Comparison of ENCODE assay signal across 13 cellular contexts in the genomic region with DNA sequence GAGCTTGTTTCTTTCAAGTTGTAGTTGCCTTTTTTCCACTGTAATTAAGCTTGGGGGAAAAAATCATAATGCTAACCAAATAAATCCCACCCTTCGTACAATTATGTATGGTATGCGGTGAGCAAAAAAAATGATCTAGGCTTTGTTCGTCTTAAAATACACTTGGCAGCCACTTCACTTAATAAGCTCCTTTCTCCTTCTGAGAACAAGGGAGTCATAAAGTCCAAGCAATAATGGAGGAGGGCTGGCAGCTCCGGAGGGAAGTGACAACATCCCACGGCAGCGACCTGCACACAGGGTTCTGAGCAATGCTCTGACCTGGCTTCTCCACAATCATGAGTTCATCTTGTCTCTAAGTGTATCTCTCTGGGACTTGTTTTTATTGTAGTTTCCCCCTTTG.
"Had no signal": no experiment of that assay in that cellular context is flagged by ENCODE, and none has a peak within 500 bp of the region (broad histone marks: within the 10 kb centered on the region; RNA-seq: fewer than 3 reads in every experiment).

No MANE protein-coding gene starts in this region.

- H3K27me3 ChIP-seq: pancreas, tibial artery had no signal

- H3K27ac Mint-ChIP-seq: activated CD8-positive, alpha-beta T cell treated with anti-CD3 and anti-CD28 coated beads, Interleukin-2, amount 10 ng/mL, durations not matched to agents 7 days and 5 days; activated naive CD8-positive, alpha-beta T cell treated with anti-CD3 and anti-CD28 coated beads, Interleukin-2, amount 50 U/mL, for 24 hours; memory B cell; T-cell had no signal

- H3K36me3 Mint-ChIP-seq: memory B cell, T-cell had no signal

- DNase-seq: activated CD4-positive, alpha-beta T cell treated with anti-CD3 and anti-CD28 coated beads for 4 hours; activated CD8-positive, alpha-beta T cell treated with anti-CD3 and anti-CD28 coated beads, Interleukin-2, amount 10 ng/mL, durations not matched to agents 7 days and 5 days; activated naive CD4-positive, alpha-beta T cell treated with Interleukin-2 at 50 U/mL for 16 hours; activated naive CD8-positive, alpha-beta T cell treated with anti-CD3 and anti-CD28 coated beads, Interleukin-2, amount 50 U/mL, for 24 hours; effector CD8-positive, alpha-beta T cell; hypothalamus; small intestine; T-cell; T1000 had no signal

- H3K4me3 ChIP-seq: coronary artery, pancreas, tibial artery had no signal

- H3K4me1 ChIP-seq: pancreas had no signal

- H3K9me3 ChIP-seq: pancreas, tibial artery had no signal

- H3K9me3 Mint-ChIP-seq: activated naive CD8-positive, alpha-beta T cell treated with anti-CD3 and anti-CD28 coated beads, Interleukin-2, amount 50 U/mL, for 24 hours; memory B cell; T-cell had no signal

- H3K4me3 Mint-ChIP-seq: activated CD8-positive, alpha-beta T cell treated with anti-CD3 and anti-CD28 coated beads, Interleukin-2, amount 10 ng/mL, durations not matched to agents 7 days and 5 days; activated naive CD8-positive, alpha-beta T cell treated with anti-CD3 and anti-CD28 coated beads, Interleukin-2, amount 50 U/mL, for 24 hours; memory B cell; T-cell had no signal

- H3K36me3 ChIP-seq: pancreas, tibial artery had no signal

- H3K4me1 Mint-ChIP-seq: activated naive CD8-positive, alpha-beta T cell treated with anti-CD3 and anti-CD28 coated beads, Interleukin-2, amount 50 U/mL, for 24 hours; memory B cell; T-cell had no signal

- H3K27ac ChIP-seq: coronary artery, pancreas, tibial artery had no signal

- ATAC-seq: activated CD8-positive, alpha-beta T cell treated with anti-CD3 and anti-CD28 coated beads, Interleukin-2, amount 10 ng/mL, durations not matched to agents 7 days and 5 days; activated naive CD8-positive, alpha-beta T cell treated with anti-CD3 and anti-CD28 coated beads, Interleukin-2, amount 50 U/mL, for 24 hours; T-cell had no signal
